22 cellular contexts compared by ENCODE assay signal in genomic region chr10:114328278-114328812, GRCh38.
"Had no signal": no experiment of that assay in that cellular context is flagged by ENCODE, and none has a peak within 500 bp of the region (broad histone marks: within the 10 kb centered on the region; RNA-seq: fewer than 3 reads in every experiment).

No MANE protein-coding gene starts in this region.

- H3K4me1 Mint-ChIP-seq: activated naive CD8-positive, alpha-beta T cell treated with anti-CD3 and anti-CD28 coated beads, Interleukin-2, amount 50 U/mL, for 24 hours; activated T-helper 17 cell treated with anti-CD3 and anti-CD28 coated beads, Interleukin-2, amount 50 U/mL, for 72 hours; central memory CD8-positive, alpha-beta T cell; stimulated activated effector memory CD8-positive, alpha-beta T cell treated with anti-CD3 and anti-CD28 coated beads, Interleukin-12 subunit alpha, Interleukin-12 subunit beta, amount 100 ng/mL, for 72 hours had no signal

- H3K4me3 Mint-ChIP-seq: activated CD4-positive, alpha-beta T cell treated with anti-CD3 and anti-CD28 coated beads, Interleukin-2, amount 10 ng/mL, durations not matched to agents 24 days and 14 days; activated CD8-positive, alpha-beta T cell treated with anti-CD3 and anti-CD28 coated beads for 36 hours; activated naive CD4-positive, alpha-beta T cell treated with anti-CD3 and anti-CD28 coated beads for 36 hours; activated naive CD8-positive, alpha-beta T cell treated with anti-CD3 and anti-CD28 coated beads, Interleukin-2, amount 50 U/mL, for 24 hours; activated T-helper 17 cell treated with anti-CD3 and anti-CD28 coated beads, Interleukin-2, amount 50 U/mL, for 72 hours; brain; central memory CD8-positive, alpha-beta T cell; mesothelial cell of epicardium; neural crest cell; stimulated activated effector memory CD8-positive, alpha-beta T cell treated with anti-CD3 and anti-CD28 coated beads, Interleukin-12 subunit alpha, Interleukin-12 subunit beta, amount 100 ng/mL, for 72 hours had no signal

- H3K27ac Mint-ChIP-seq: activated CD4-positive, alpha-beta T cell treated with anti-CD3 and anti-CD28 coated beads, Interleukin-2, amount 10 ng/mL, durations not matched to agents 24 days and 14 days; activated CD8-positive, alpha-beta T cell treated with anti-CD3 and anti-CD28 coated beads for 36 hours; activated naive CD4-positive, alpha-beta T cell treated with anti-CD3 and anti-CD28 coated beads for 36 hours; activated naive CD8-positive, alpha-beta T cell treated with anti-CD3 and anti-CD28 coated beads, Interleukin-2, amount 50 U/mL, for 24 hours; activated T-helper 17 cell treated with anti-CD3 and anti-CD28 coated beads, Interleukin-2, amount 50 U/mL, for 72 hours; mesothelial cell of epicardium; stimulated activated effector memory CD8-positive, alpha-beta T cell treated with anti-CD3 and anti-CD28 coated beads, Interleukin-12 subunit alpha, Interleukin-12 subunit beta, amount 100 ng/mL, for 72 hours had no signal

- H3K9me3 Mint-ChIP-seq: activated CD4-positive, alpha-beta T cell treated with anti-CD3 and anti-CD28 coated beads, Interleukin-2, amount 10 ng/mL, durations not matched to agents 24 days and 14 days; activated CD8-positive, alpha-beta T cell treated with anti-CD3 and anti-CD28 coated beads for 36 hours; activated naive CD4-positive, alpha-beta T cell treated with anti-CD3 and anti-CD28 coated beads for 36 hours; activated naive CD8-positive, alpha-beta T cell treated with anti-CD3 and anti-CD28 coated beads, Interleukin-2, amount 50 U/mL, for 24 hours; activated T-helper 17 cell treated with anti-CD3 and anti-CD28 coated beads, Interleukin-2, amount 50 U/mL, for 72 hours; brain; central memory CD8-positive, alpha-beta T cell; mesothelial cell of epicardium; neural crest cell; stimulated activated effector memory CD8-positive, alpha-beta T cell treated with anti-CD3 and anti-CD28 coated beads, Interleukin-12 subunit alpha, Interleukin-12 subunit beta, amount 100 ng/mL, for 72 hours had no signal

- DNase-seq: activated CD4-positive, alpha-beta T cell treated with anti-CD3 and anti-CD28 coated beads, Interleukin-2, amount 10 ng/mL, durations not matched to agents 24 days and 14 days; activated CD8-positive, alpha-beta T cell treated with anti-CD3 and anti-CD28 coated beads for 36 hours; activated naive CD4-positive, alpha-beta T cell treated with anti-CD3 and anti-CD28 coated beads for 36 hours; activated naive CD8-positive, alpha-beta T cell treated with anti-CD3 and anti-CD28 coated beads, Interleukin-2, amount 50 U/mL, for 24 hours; activated T-cell treated with anti-CD3 and anti-CD28 coated beads, Interleukin-2, amount 50 U/mL, for 1 hour; left colon; ovary; stimulated activated CD4-positive, alpha-beta T cell treated with anti-CD3 and anti-CD28 coated beads, Interleukin-4, amount 100 ng/mL, for 24 hours; T-helper 1 cell; T-helper 9 cell had no signal

- H3K27ac ChIP-seq: coronary artery, gastrocnemius medialis, ovary had no signal

- H3K36me3 Mint-ChIP-seq: brain; mesothelial cell of epicardium; stimulated activated effector memory CD8-positive, alpha-beta T cell treated with anti-CD3 and anti-CD28 coated beads, Interleukin-12 subunit alpha, Interleukin-12 subunit beta, amount 100 ng/mL, for 72 hours had no signal

- H3K36me3 ChIP-seq: gastrocnemius medialis, ovary, thoracic aorta had no signal

- ATAC-seq: activated CD8-positive, alpha-beta T cell treated with anti-CD3 and anti-CD28 coated beads for 36 hours; activated naive CD8-positive, alpha-beta T cell treated with anti-CD3 and anti-CD28 coated beads, Interleukin-2, amount 50 U/mL, for 24 hours; activated T-helper 17 cell treated with anti-CD3 and anti-CD28 coated beads, Interleukin-2, amount 50 U/mL, for 72 hours; left colon; SK-N-SH treated with all-trans-retinoic acid at 6 μM for 48 hours; stimulated activated effector memory CD8-positive, alpha-beta T cell treated with anti-CD3 and anti-CD28 coated beads, Interleukin-12 subunit alpha, Interleukin-12 subunit beta, amount 100 ng/mL, for 72 hours had no signal

- H3K27me3 ChIP-seq: gastrocnemius medialis, ovary had no signal

- H3K4me3 ChIP-seq: coronary artery, gastrocnemius medialis, lung, ovary, smooth muscle cell, thoracic aorta had no signal

- H3K27me3 Mint-ChIP-seq: activated CD8-positive, alpha-beta T cell treated with anti-CD3 and anti-CD28 coated beads for 36 hours; activated T-helper 17 cell treated with anti-CD3 and anti-CD28 coated beads, Interleukin-2, amount 50 U/mL, for 72 hours; brain; central memory CD8-positive, alpha-beta T cell had no signal

- H3K4me2 ChIP-seq: smooth muscle cell had no signal

- H3K9me3 ChIP-seq: gastrocnemius medialis, ovary, thoracic aorta had no signal
